Comparison of ENCODE assay signal across 15 cellular contexts in the genomic region with DNA sequence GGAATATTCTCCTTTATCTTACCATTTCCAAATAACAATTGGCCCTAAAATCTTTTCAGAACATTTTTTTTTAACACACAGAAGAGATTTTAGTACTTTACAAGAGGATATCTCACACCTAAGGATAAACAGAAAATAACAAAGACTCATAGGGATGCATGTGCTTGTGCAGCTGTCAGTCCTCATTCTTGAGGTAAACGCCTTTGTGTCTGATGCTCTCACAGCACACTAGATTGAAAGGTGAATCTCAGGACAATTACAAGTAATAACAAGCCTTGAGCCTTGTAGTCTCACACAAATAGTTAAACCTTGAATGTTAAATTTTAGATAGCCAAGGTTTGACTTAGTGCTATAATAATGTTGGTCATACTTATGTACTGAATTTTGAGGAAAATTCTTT.
"Had no signal": no experiment of that assay in that cellular context is flagged by ENCODE, and none has a peak within 500 bp of the region (broad histone marks: within the 10 kb centered on the region; RNA-seq: fewer than 3 reads in every experiment).

No MANE protein-coding gene starts in this region.

- DNase-seq: activated CD4-positive, alpha-beta memory T cell treated with anti-CD3 and anti-CD28 coated beads, Interleukin-2, amount 10 ng/mL, durations not matched to agents 7 days and 5 days; activated CD4-positive, alpha-beta T cell treated with anti-CD3 and anti-CD28 coated beads for 4 hours; activated effector memory CD4-positive, alpha-beta T cell treated with Interleukin-2 at 50 U/mL for 16 hours; activated naive CD4-positive, alpha-beta T cell treated with anti-CD3 and anti-CD28 coated beads, Interleukin-2, amount 50 U/mL, for 16 hours; activated T-cell treated with anti-CD3 and anti-CD28 coated beads, Interleukin-2, amount 50 U/mL, for 4 hours; hippocampal formation; left lung; mammary epithelial cell; naive thymus-derived CD4-positive, alpha-beta T cell; pancreas; stimulated activated CD4-positive, alpha-beta T cell treated with anti-CD3 and anti-CD28 coated beads, Interleukin-1b, Interleukin-23, amount 100 ng/mL, for 48 hours; stimulated activated naive CD8-positive, alpha-beta T cell treated with anti-CD3 and anti-CD28 coated beads, Interleukin-15, amount 100 ng/mL, for 72 hours; upper lobe of left lung had no signal

- H3K27ac ChIP-seq: esophagus muscularis mucosa, left lung, pancreas, upper lobe of left lung had no signal

- ATAC-seq: activated T-cell treated with anti-CD3 and anti-CD28 coated beads, Interleukin-2, amount 50 U/mL, for 4 hours; left lung; naive thymus-derived CD4-positive, alpha-beta T cell; pancreas; stimulated activated naive CD8-positive, alpha-beta T cell treated with anti-CD3 and anti-CD28 coated beads, Interleukin-15, amount 100 ng/mL, for 72 hours; WTC11 had no signal
